Comparison of ENCODE assay signal across 20 cellular contexts in the genomic region with DNA sequence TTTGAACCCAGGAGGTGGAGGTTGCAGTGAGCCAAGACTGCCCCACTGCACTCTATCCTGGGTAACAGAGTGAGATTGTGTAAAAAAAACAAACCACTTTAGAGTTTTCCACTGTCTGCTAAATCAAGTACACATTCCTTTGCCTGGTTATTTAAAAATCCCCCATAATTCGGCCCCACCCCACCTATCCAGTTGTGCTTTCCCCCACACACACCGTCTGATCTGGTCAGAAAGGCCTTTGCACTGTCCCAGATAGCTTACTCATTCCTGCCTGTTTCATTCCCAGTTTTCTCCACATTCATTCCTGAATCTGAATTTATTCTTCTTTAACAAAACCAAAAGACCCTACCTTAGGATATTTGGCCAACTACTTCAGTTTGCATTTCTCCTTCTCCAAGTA. TPM values are rescaled to one million over a fixed set of nuclear protein-coding genes. Genes with fewer than 3 reads are reported as not detected.
DNase-seq lines count a peak whose midpoint lies in the region; ATAC-seq and TF ChIP-seq lines count a peak whose summit lies in the region.
"Had no signal": no experiment of that assay in that cellular context is flagged by ENCODE, and none has a peak within 500 bp of the region (broad histone marks: within the 10 kb centered on the region; RNA-seq: fewer than 3 reads in every experiment).

No MANE protein-coding gene starts in this region.

- H3K27ac Mint-ChIP-seq in activated T-cell treated with anti-CD3 and anti-CD28 coated beads, Interleukin-2, amount 50 U/mL, for 24 hours: peak overlapping the region; percentile 6
- no peak overlapping the region for H3K27ac Mint-ChIP-seq in activated T-cell treated with anti-CD3 and anti-CD28 coated beads, Interleukin-2, amount 50 U/mL, for 72 hours
- H3K27ac Mint-ChIP-seq in endothelial cell (ENCODE audit: unreplicated experiment): no peak overlapping the region
- H3K27ac Mint-ChIP-seq in naive thymus-derived CD4-positive, alpha-beta T cell: peak overlapping the region in 5 of 9 donors; percentile 1 to 94 (median 30)
- peak overlapping the region; percentile 93 for H3K27ac Mint-ChIP-seq in type B pancreatic cell
- H3K27ac Mint-ChIP-seq: T-helper 17 cell had no signal

- POLR2A ChIA-PET in naive thymus-derived CD4-positive, alpha-beta T cell (lab: Charles Lee): interaction anchor here (0.6 kb wide), 1 partner anchor 12 kb away, joined by 3 read pairs; no protein-coding TSS in a partner anchor

- intact Hi-C loops in naive thymus-derived CD4-positive, alpha-beta T cell (cut with micrococcal nuclease): loop anchor here in 1 of 2 donors (5.0 kb wide), 1 partner anchor 39 kb away; no protein-coding TSS in a partner anchor

- no peaks in the 10 kb centered on the region for H3K27me3 Mint-ChIP-seq in activated T-cell treated with anti-CD3 and anti-CD28 coated beads, Interleukin-2, amount 50 U/mL, for 24 hours
- no peaks in the 10 kb centered on the region for H3K27me3 Mint-ChIP-seq in activated T-cell treated with anti-CD3 and anti-CD28 coated beads, Interleukin-2, amount 50 U/mL, for 72 hours (ENCODE audit: low read depth)
- H3K27me3 Mint-ChIP-seq in endothelial cell (ENCODE audit: unreplicated experiment): no peaks in the 10 kb centered on the region
- H3K27me3 Mint-ChIP-seq in naive thymus-derived CD4-positive, alpha-beta T cell: no peaks in the 10 kb centered on the region
- no peaks in the 10 kb centered on the region for H3K27me3 Mint-ChIP-seq in type B pancreatic cell
- H3K27me3 Mint-ChIP-seq: T-helper 17 cell had no signal

- H3K27ac ChIP-seq in naive thymus-derived CD4-positive, alpha-beta T cell (ENCODE audit: low read depth, low read length): no peak overlapping the region

- ATAC-seq in activated T-cell treated with anti-CD3 and anti-CD28 coated beads, Interleukin-2, amount 50 U/mL, for 72 hours (replicated peaks in 1 of 2): no peak
- ATAC-seq in naive thymus-derived CD4-positive, alpha-beta T cell: no peak
- ATAC-seq: esophagus mucosa, T-helper 17 cell had no signal

- H3K9me3 ChIP-seq in naive thymus-derived CD4-positive, alpha-beta T cell (ENCODE audit: control insufficient read depth in 2 of 3, low read length in 3 of 3): no peaks in the 10 kb centered on the region

- H3K4me3 ChIP-seq in naive thymus-derived CD4-positive, alpha-beta T cell (ENCODE audit: low read length): no peak overlapping the region
- H3K4me3 ChIP-seq: coronary artery, lung had no signal

- H3K4me3 Mint-ChIP-seq in activated T-cell treated with anti-CD3 and anti-CD28 coated beads, Interleukin-2, amount 50 U/mL, for 24 hours: no peak overlapping the region
- H3K4me3 Mint-ChIP-seq in activated T-cell treated with anti-CD3 and anti-CD28 coated beads, Interleukin-2, amount 50 U/mL, for 72 hours: no peak overlapping the region
- H3K4me3 Mint-ChIP-seq in endothelial cell (ENCODE audit: unreplicated experiment): peak overlapping the region; percentile 10
- peak overlapping the region in 1 of 10 donors; percentile 13 for H3K4me3 Mint-ChIP-seq in naive thymus-derived CD4-positive, alpha-beta T cell
- peak overlapping the region; percentile 21 for H3K4me3 Mint-ChIP-seq in type B pancreatic cell
- H3K4me3 Mint-ChIP-seq: T-helper 17 cell had no signal

- peaks cover 2 to 9% of the 10 kb centered on the region in 2 donors for H3K4me1 ChIP-seq in naive thymus-derived CD4-positive, alpha-beta T cell (ENCODE audit: control insufficient read depth in 2 of 2, insufficient read depth in 2 of 2, low read length in 2 of 2)

- no peaks in the 10 kb centered on the region for H3K9me3 Mint-ChIP-seq in activated T-cell treated with anti-CD3 and anti-CD28 coated beads, Interleukin-2, amount 50 U/mL, for 24 hours
- H3K9me3 Mint-ChIP-seq in activated T-cell treated with anti-CD3 and anti-CD28 coated beads, Interleukin-2, amount 50 U/mL, for 72 hours: no peaks in the 10 kb centered on the region
- no peaks in the 10 kb centered on the region for H3K9me3 Mint-ChIP-seq in endothelial cell (ENCODE audit: unreplicated experiment)
- peaks cover 0 to 3% (median 0%) of the 10 kb centered on the region in 11 donors for H3K9me3 Mint-ChIP-seq in naive thymus-derived CD4-positive, alpha-beta T cell
- no peaks in the 10 kb centered on the region for H3K9me3 Mint-ChIP-seq in type B pancreatic cell

- TF ChIP-seq CTCF in endothelial cell (IDR thresholded peaks at IDR 0.05; ENCODE audit: unreplicated experiment) (no peak), type B pancreatic cell (conservative IDR thresholded peaks at IDR 0.05) (no peak)

- H3K4me1 Mint-ChIP-seq in activated T-cell treated with anti-CD3 and anti-CD28 coated beads, Interleukin-2, amount 50 U/mL, for 24 hours (ENCODE audit: low read depth): peaks cover 44% of the 10 kb centered on the region
- H3K4me1 Mint-ChIP-seq in activated T-cell treated with anti-CD3 and anti-CD28 coated beads, Interleukin-2, amount 50 U/mL, for 72 hours (ENCODE audit: low read depth): peaks cover 23% of the 10 kb centered on the region
- peaks cover 37% of the 10 kb centered on the region for H3K4me1 Mint-ChIP-seq in endothelial cell (ENCODE audit: unreplicated experiment)
- H3K4me1 Mint-ChIP-seq in naive thymus-derived CD4-positive, alpha-beta T cell: peaks cover 11 to 50% (median 44%) of the 10 kb centered on the region in 7 donors
- H3K4me1 Mint-ChIP-seq in type B pancreatic cell (ENCODE audit: unreplicated experiment): peaks cover 14% of the 10 kb centered on the region

- CTCF ChIA-PET in naive thymus-derived CD4-positive, alpha-beta T cell (lab: Charles Lee): interaction anchor here (1.8 kb wide), 1 partner anchor 19 kb away, joined by 5 read pairs; no protein-coding TSS in a partner anchor

- H3K36me3 ChIP-seq in naive thymus-derived CD4-positive, alpha-beta T cell (ENCODE audit: control insufficient read depth in 2 of 3, insufficient read depth in 3 of 3, low read length in 3 of 3): no peaks in the 10 kb centered on the region

- H3K27me3 ChIP-seq in naive thymus-derived CD4-positive, alpha-beta T cell (ENCODE audit: control insufficient read depth in 2 of 2, insufficient read depth in 2 of 2, low read length in 2 of 2): no peaks in the 10 kb centered on the region

- no peak for DNase-seq in activated T-cell treated with anti-CD3 and anti-CD28 coated beads, Interleukin-2, amount 50 U/mL, for 24 hours
- DNase-seq in activated T-cell treated with anti-CD3 and anti-CD28 coated beads, Interleukin-2, amount 50 U/mL, for 72 hours: no peak
- DNase-seq in endothelial cell (ENCODE audit: low spot score) (no peak), type B pancreatic cell (ENCODE audit: extremely low spot score, unreplicated experiment) (no peak), NAMALWA (ENCODE audit: low spot score) (no peak), superior temporal gyrus (ENCODE audit: extremely low spot score) (no peak)
- no peak for DNase-seq in naive thymus-derived CD4-positive, alpha-beta T cell
- DNase-seq in activated effector memory CD4-positive, alpha-beta T cell treated with Interleukin-2 at 50 U/mL for 16 hours: no peak
- DNase-seq: 8988T; activated CD4-positive, CD25-positive, alpha-beta regulatory T cell treated with anti-CD3 and anti-CD28 coated beads, Interleukin-2, amount 50 U/mL, for 72 hours; COR-L47; GF-D8; MM.1S; NCI-H2107; NCI-H774; nucleus accumbens; T-helper 17 cell had no signal

- peaks cover 9% of the 10 kb centered on the region for H3K36me3 Mint-ChIP-seq in activated T-cell treated with anti-CD3 and anti-CD28 coated beads, Interleukin-2, amount 50 U/mL, for 24 hours (ENCODE audit: low read depth)
- peaks cover 0 to 3% of the 10 kb centered on the region in 2 donors for H3K36me3 Mint-ChIP-seq in activated T-cell treated with anti-CD3 and anti-CD28 coated beads, Interleukin-2, amount 50 U/mL, for 72 hours (ENCODE audit: insufficient read depth in 2 of 2)
- H3K36me3 Mint-ChIP-seq in endothelial cell (ENCODE audit: low read depth, unreplicated experiment): peaks cover 3% of the 10 kb centered on the region
- peaks cover 0 to 21% (median 3%) of the 10 kb centered on the region in 5 donors for H3K36me3 Mint-ChIP-seq in naive thymus-derived CD4-positive, alpha-beta T cell
- H3K36me3 Mint-ChIP-seq in type B pancreatic cell: no peaks in the 10 kb centered on the region

RNA-seq across cellular contexts. Expression of a gene that starts 29.5 kb away (rescaled TPM):
- total RNA-seq in activated T-cell treated with anti-CD3 and anti-CD28 coated beads, Interleukin-2, amount 50 U/mL, for 72 hours: 1 to 10 TPM; 3.0 to 8.1 TPM
- 2.3 TPM for total RNA-seq in endothelial cell (ENCODE audit: unreplicated experiment)
- total RNA-seq in naive thymus-derived CD4-positive, alpha-beta T cell: 10 to 100 TPM in 1 of 5 experiments, 1 to 10 TPM in 3, under 1 TPM in 1; 0.84 to 11.2 (median 2.1) TPM
- polyA plus RNA-seq in naive thymus-derived CD4-positive, alpha-beta T cell: 10 to 100 TPM in 1 of 2 donors, 1 to 10 TPM in 1; 8.8 to 10.0 TPM
- 1.2 TPM in 1 of 2 replicates, not detected in the other for total RNA-seq in type B pancreatic cell (ENCODE audit: low replicate concordance)

Comparison
In these comparisons a context has a peak if more than half of its experiments do, and no peak if none do; other contexts are left out.
1. H3K27ac Mint-ChIP-seq: peak in activated T-cell treated with anti-CD3 and anti-CD28 coated beads, Interleukin-2, amount 50 U/mL, for 24 hours (single experiment), naive thymus-derived CD4-positive, alpha-beta T cell (5 of 9) and type B pancreatic cell (single experiment); none in activated T-cell treated with anti-CD3 and anti-CD28 coated beads, Interleukin-2, amount 50 U/mL, for 72 hours (single experiment) and endothelial cell (single experiment).
2. H3K4me3 Mint-ChIP-seq: peak in endothelial cell (single experiment) and type B pancreatic cell (single experiment); none in activated T-cell treated with anti-CD3 and anti-CD28 coated beads, Interleukin-2, amount 50 U/mL, for 24 hours (single experiment) and activated T-cell treated with anti-CD3 and anti-CD28 coated beads, Interleukin-2, amount 50 U/mL, for 72 hours (0 of 2).